ENCODE assay signal across 14 cellular contexts in the genomic region with DNA sequence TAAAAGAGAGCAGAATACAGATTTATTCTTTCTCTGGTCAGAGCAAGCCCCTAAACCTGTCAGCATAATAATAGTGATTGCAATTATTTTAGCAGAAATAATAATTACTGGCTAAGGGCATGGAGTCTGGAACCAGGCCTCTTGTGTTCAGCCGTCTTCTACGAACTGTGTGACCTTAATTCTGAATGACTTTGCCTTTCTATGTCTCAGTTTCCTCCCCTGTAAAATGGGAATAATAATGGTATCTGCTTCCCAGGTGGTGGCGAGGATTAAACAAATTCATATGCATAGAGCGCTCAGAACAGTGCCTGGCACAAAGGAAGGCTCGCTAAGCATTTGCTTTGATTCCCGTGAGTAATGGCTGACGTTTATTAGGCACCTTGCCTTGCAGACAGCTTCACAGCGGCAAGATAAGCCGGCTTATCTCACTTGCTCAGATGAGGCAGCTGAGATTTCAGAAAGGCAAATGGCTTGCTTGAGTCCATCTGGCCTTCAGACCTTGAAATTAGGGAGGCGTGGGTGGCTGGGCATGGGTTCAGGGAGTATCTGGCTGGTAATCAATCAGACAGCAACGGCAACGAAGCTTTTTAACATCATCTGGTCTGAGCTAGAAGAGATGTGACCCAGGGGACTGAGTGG. TPM values are rescaled to one million over a fixed set of nuclear protein-coding genes. Genes with fewer than 3 reads are reported as not detected.
A peak's percentile ranks its signal among the peaks of the same experiment; 100 is the strongest.
DNase-seq lines count a peak whose midpoint lies in the region; ATAC-seq, FAIRE-seq and TF ChIP-seq lines count a peak whose summit lies in the region.
"Had no signal": no experiment of that assay in that cellular context is flagged by ENCODE, and none has a peak within 500 bp of the region (broad histone marks: within the 10 kb centered on the region; RNA-seq: fewer than 3 reads in every experiment).

No MANE protein-coding gene starts in this region.

- DNase-seq in ELF-1 (ENCODE audit: low read depth, low spot score) (peak; percentile 71), NCI-H82 treated with DMSO at 0.1 percent for 48 hours (lab: John Stamatoyannopoulos, UW; ENCODE audit: unreplicated experiment) (peak; percentile 89), endothelial cell of umbilical vein (ENCODE audit: low read depth, low spot score) (peak; percentile 13), amniotic stem cell (lab: John Stamatoyannopoulos, UW) (no peak)
- no peak for DNase-seq in activated CD8-positive, alpha-beta memory T cell treated with anti-CD3 and anti-CD28 coated beads for 24 hours
- DNase-seq in central memory CD4-positive, alpha-beta T cell, result no peak
- DNase-seq: activated CD4-positive, alpha-beta T cell treated with anti-CD3 and anti-CD28 coated beads, Interleukin-2, amount 10 ng/mL, durations not matched to agents 24 days and 14 days; dermis blood vessel endothelial cell; SW 1271 had no signal

- TF ChIP-seq CTCF in endothelial cell of umbilical vein (IDR thresholded peaks at IDR 0.05; ENCODE audit: extremely low read depth in 1 of 2, insufficient read depth in 1 of 2, low read depth in 1 of 2, low read length in 2 of 2) (no peak), nephron (IDR thresholded peaks at IDR 0.05; ENCODE audit: unreplicated experiment in 3 of 3) (no peak)

- no peaks in the 10 kb centered on the region for H3K4me1 ChIP-seq in endothelial cell of umbilical vein (ENCODE audit: control insufficient read depth, extremely low read depth, insufficient read depth, low read length)

- TF ChIP-seq POLR2A in endothelial cell of umbilical vein (IDR thresholded peaks at IDR 0.05; ENCODE audit: low read depth, low read length), result no peak

- intact Hi-C loops in endothelial cell of umbilical vein (cut with micrococcal nuclease), result no loop called here

- no peak overlapping the region for H3K4me2 ChIP-seq in endothelial cell of umbilical vein (ENCODE audit: insufficient read depth, low read length)

- no peaks in the 10 kb centered on the region for H3K27me3 ChIP-seq in endothelial cell of umbilical vein (ENCODE audit: control insufficient read depth in 2 of 2, insufficient read depth in 2 of 2, low read length in 2 of 2)
- H3K27me3 ChIP-seq: tibial nerve had no signal

- H3K9me1 ChIP-seq in endothelial cell of umbilical vein (replicated peaks; ENCODE audit: control insufficient read depth, extremely low read depth, insufficient read depth, low read length), result no peaks in the 10 kb centered on the region

- dilution Hi-C loops in endothelial cell of umbilical vein (cut with MboI; ENCODE audit: extremely low pct_ligation_motif_present, low sequenced_read_pairs), result no loop called here

- H3K36me3 ChIP-seq in endothelial cell of umbilical vein (ENCODE audit: control insufficient read depth in 2 of 2, extremely low read depth in 1 of 2, insufficient read depth in 2 of 2, low read length in 2 of 2), result no peaks in the 10 kb centered on the region
- H3K36me3 ChIP-seq: tibial nerve had no signal

- H3K4me3 Mint-ChIP-seq in nephron, result peak overlapping the region in 2 of 3 experiments; percentile 6
- H3K4me3 Mint-ChIP-seq: activated CD4-positive, alpha-beta T cell treated with anti-CD3 and anti-CD28 coated beads, Interleukin-2, amount 10 ng/mL, durations not matched to agents 24 days and 14 days; B cell had no signal

- POLR2A ChIA-PET in endothelial cell of umbilical vein (lab: Charles Lee), result interaction anchor here (0.6 kb wide), 1 partner anchor 15 kb away, joined by 3 read pairs; no protein-coding TSS in a partner anchor

- peaks cover 11% of the 10 kb centered on the region for H3K4me1 Mint-ChIP-seq in nephron
- H3K4me1 Mint-ChIP-seq: activated CD4-positive, alpha-beta T cell treated with anti-CD3 and anti-CD28 coated beads, Interleukin-2, amount 10 ng/mL, durations not matched to agents 24 days and 14 days; B cell had no signal

- H3K4me3 ChIP-seq in endothelial cell of umbilical vein (replicated peaks in 1 of 3; ENCODE audit: insufficient read depth in 1 of 3, low read depth in 1 of 3, low read length in 3 of 3), result no peak overlapping the region
- H3K4me3 ChIP-seq: tibial nerve had no signal

- no peaks in the 10 kb centered on the region for H3K79me2 ChIP-seq in endothelial cell of umbilical vein (ENCODE audit: control insufficient read depth, insufficient read depth, low read length)

- no peaks in the 10 kb centered on the region for H3K36me3 Mint-ChIP-seq in nephron (ENCODE audit: low read depth)

- BruUV-seq in endothelial cell of umbilical vein (replicated peaks; lab: Mats Ljungman, UMichigan), result no TSS peak

- peaks cover 12% of the 10 kb centered on the region for H3K9me3 Mint-ChIP-seq in nephron
- H3K9me3 Mint-ChIP-seq: activated CD4-positive, alpha-beta T cell treated with anti-CD3 and anti-CD28 coated beads, Interleukin-2, amount 10 ng/mL, durations not matched to agents 24 days and 14 days had no signal

- H3K9ac ChIP-seq in endothelial cell of umbilical vein (replicated peaks; ENCODE audit: extremely low read depth, insufficient read depth, low read length), result no peak overlapping the region

- CTCF ChIA-PET in endothelial cell of umbilical vein (lab: Charles Lee), result interaction anchor here (0.6 to 1.7 kb wide), 4 partner anchors 10 to 418 kb away, joined by 3 to 6 read pairs (median 4); no protein-coding TSS in a partner anchor

- H3K27me3 Mint-ChIP-seq in nephron (ENCODE audit: low read depth), result peaks cover 8% of the 10 kb centered on the region

- no peaks in the 10 kb centered on the region for H4K20me1 ChIP-seq in endothelial cell of umbilical vein (replicated peaks; ENCODE audit: control insufficient read depth, extremely low read depth, insufficient read depth, low read length)

- H3K9me3 ChIP-seq in endothelial cell of umbilical vein (replicated peaks; ENCODE audit: control insufficient read depth, insufficient read depth, low read length), result no peaks in the 10 kb centered on the region

- H2AFZ ChIP-seq in endothelial cell of umbilical vein (ENCODE audit: low read depth, low read length), result peak overlapping the region; percentile 78

- H3K27ac Mint-ChIP-seq in nephron, result peak overlapping the region; percentile 10 to 59 (median 25)
- H3K27ac Mint-ChIP-seq: activated CD4-positive, alpha-beta T cell treated with anti-CD3 and anti-CD28 coated beads, Interleukin-2, amount 10 ng/mL, durations not matched to agents 24 days and 14 days; B cell had no signal

- H3K27ac ChIP-seq in endothelial cell of umbilical vein (ENCODE audit: insufficient read depth, low read depth, low read length), result no peak overlapping the region
- H3K27ac ChIP-seq: tibial nerve had no signal

- no peak for FAIRE-seq in endothelial cell of umbilical vein (lab: Jason Lieb, UNC)

- ATAC-seq in GM21717 (IDR thresholded peaks at IDR 0.05; ENCODE audit: unreplicated experiment), result no peak

TF ChIP-seq in endothelial cell of umbilical vein, 7 proteins besides CTCF, POLR2A, EP300 and RAD21:
- TF ChIP-seq GATA2 (IDR thresholded peaks at IDR 0.05; ENCODE audit: insufficient read depth, insufficient read length, low read depth, low read length) (no peak), FOS (IDR thresholded peaks at IDR 0.05; ENCODE audit: borderline replicate concordance, insufficient read depth, low read length) (no peak), EZH2 (IDR thresholded peaks at IDR 0.05; ENCODE audit: borderline replicate concordance, low read depth, low read length, severe bottlenecking) (no peak), MYC (IDR thresholded peaks at IDR 0.05; ENCODE audit: low read depth, low read length) (no peak), POLR2AphosphoS5 (IDR thresholded peaks at IDR 0.05; ENCODE audit: insufficient read depth, low read depth, low read length) (no peak), JUN (IDR thresholded peaks at IDR 0.05; ENCODE audit: borderline replicate concordance, insufficient read depth, insufficient read length, low read depth) (no peak), MAX (IDR thresholded peaks at IDR 0.05; ENCODE audit: insufficient read depth, insufficient read length) (no peak)

RNA-seq across cellular contexts. Expression of gene RAB11FIP4, which starts 33.6 kb away (rescaled TPM):
- total RNA-seq in endothelial cell of umbilical vein, result 0.38 and 0.92 TPM in 2 replicates
- 0.08 and 0.32 TPM in 2 replicates for polyA plus RNA-seq in endothelial cell of umbilical vein
- 0.08 and 0.25 TPM in 2 replicates for polyA plus RNA-seq in endothelial cell of umbilical vein (2011; cell fraction: cytosol; rRNA removed)
- polyA plus RNA-seq in endothelial cell of umbilical vein (2011; cell fraction: nucleus; rRNA removed), result 0.25 and 0.38 TPM in 2 replicates
- 0.25 and 0.75 TPM in 2 replicates for polyA plus RNA-seq in endothelial cell of umbilical vein (2012)
- polyA minus RNA-seq in endothelial cell of umbilical vein, result 1.1 and 12.3 TPM in 2 replicates
- polyA minus RNA-seq in endothelial cell of umbilical vein (2011; cell fraction: cytosol; rRNA and poly(A)+ RNA removed), result 0.51 TPM
- 0.29 TPM in 1 of 2 replicates, not detected in the other for polyA minus RNA-seq in endothelial cell of umbilical vein (2011; cell fraction: nucleus; rRNA and poly(A)+ RNA removed)
- total RNA-seq: glomerular endothelial cell had no signal

Comparison
In these comparisons a context has a peak if more than half of its experiments do, and no peak if none do; other contexts are left out.
1. DNase-seq: peak in ELF-1 (single experiment), NCI-H82 treated with DMSO at 0.1 percent for 48 hours (single experiment) and endothelial cell of umbilical vein (single experiment); none in amniotic stem cell (single experiment), activated CD8-positive, alpha-beta memory T cell treated with anti-CD3 and anti-CD28 coated beads for 24 hours (single experiment) and central memory CD4-positive, alpha-beta T cell (single experiment).